In genomic region chr11:34602245-34602644, GRCh38 we compare ENCODE assay signal across 29 cellular contexts. TPM values are rescaled to one million over a fixed set of nuclear protein-coding genes. Genes with fewer than 3 reads are reported as not detected.
DNase-seq lines count a peak whose midpoint lies in the region; ATAC-seq and TF ChIP-seq lines count a peak whose summit lies in the region.
"Had no signal": no experiment of that assay in that cellular context is flagged by ENCODE, and none has a peak within 500 bp of the region (broad histone marks: within the 10 kb centered on the region; RNA-seq: fewer than 3 reads in every experiment).

No MANE protein-coding gene starts in this region.

- H2BK5ac ChIP-seq in IMR-90 (ENCODE audit: low read depth, low read length, poor library complexity, severe bottlenecking), result no peak overlapping the region

- peak overlapping the region; percentile 66 for H3K4ac ChIP-seq in IMR-90 (ENCODE audit: low read depth, low read length)

- H3K36me3 Mint-ChIP-seq in activated CD8-positive, alpha-beta T cell treated with anti-CD3 and anti-CD28 coated beads for 36 hours (ENCODE audit: low read depth), result no peaks in the 10 kb centered on the region
- H3K36me3 Mint-ChIP-seq: activated naive CD4-positive, alpha-beta T cell treated with anti-CD3 and anti-CD28 coated beads, Interleukin-2, amount 50 U/mL, for 24 hours; naive B cell had no signal

- no TSS peak for BruUV-seq in IMR-90 (replicated peaks; lab: Mats Ljungman, UMichigan)

- H2BK15ac ChIP-seq in IMR-90 (ENCODE audit: low read depth, low read length), result peak overlapping the region; percentile 54; the same call in 1 of the 3 replicates

- in situ Hi-C loops in IMR-90 (cut with MboI; ENCODE audit: low sequenced_read_pairs), result no loop called here

- no peak overlapping the region for H3K23ac ChIP-seq in IMR-90 (ENCODE audit: low read depth, low read length)

- H4K91ac ChIP-seq in IMR-90 (ENCODE audit: insufficient read depth, low read depth, low read length), result no peak overlapping the region

- H3K4me3 Mint-ChIP-seq in activated CD8-positive, alpha-beta T cell treated with anti-CD3 and anti-CD28 coated beads for 36 hours, result no peak overlapping the region
- H3K4me3 Mint-ChIP-seq: activated naive CD4-positive, alpha-beta T cell treated with anti-CD3 and anti-CD28 coated beads, Interleukin-2, amount 50 U/mL, for 24 hours; naive B cell; stimulated activated naive CD8-positive, alpha-beta T cell treated with anti-CD3 and anti-CD28 coated beads, Interleukin-15, amount 100 ng/mL, for 72 hours had no signal

- peaks cover 12% of the 10 kb centered on the region for H3K27me3 Mint-ChIP-seq in activated CD8-positive, alpha-beta T cell treated with anti-CD3 and anti-CD28 coated beads for 36 hours

- H2BK120ac ChIP-seq in IMR-90 (ENCODE audit: low read depth, low read length), result peak overlapping the region; percentile 79

- H4K20me1 ChIP-seq in IMR-90 (ENCODE audit: insufficient read depth, low read length), result no peaks in the 10 kb centered on the region

- no peak overlapping the region for H4K8ac ChIP-seq in IMR-90 (ENCODE audit: low read depth in 2 of 2, low read length in 2 of 2)

- dilution Hi-C loops in IMR-90 (cut with HindIII; ENCODE audit: low sequenced_read_pairs, unreplicated experiment), result no loop called here

- H2AK5ac ChIP-seq in IMR-90 (ENCODE audit: low read depth, low read length), result peak overlapping the region; percentile 71

- no peak overlapping the region for H3K27ac Mint-ChIP-seq in activated CD8-positive, alpha-beta T cell treated with anti-CD3 and anti-CD28 coated beads for 36 hours
- H3K27ac Mint-ChIP-seq: activated naive CD4-positive, alpha-beta T cell treated with anti-CD3 and anti-CD28 coated beads, Interleukin-2, amount 50 U/mL, for 24 hours; activated T-helper 2 cell treated with anti-CD3 and anti-CD28 coated beads, Interferon-gamma antibody, Interleukin-2, Interleukin-4, amounts not matched to agents 10 μg/mL and 5 μg/mL and 100 μg/mL, durations not matched to agents 14 hours and 24 hours and 36 hours; naive B cell; stimulated activated naive CD8-positive, alpha-beta T cell treated with anti-CD3 and anti-CD28 coated beads, Interleukin-15, amount 100 ng/mL, for 72 hours had no signal

- no peak for DNase-seq in IMR-90
- peak in 1 of 2 donors; percentile 50 for DNase-seq in foreskin keratinocyte
- peak; percentile 77 for DNase-seq in stomach
- DNase-seq in kidney glomerular epithelial cell (lab: John Stamatoyannopoulos, UW), result no peak
- no peak for DNase-seq in activated CD8-positive, alpha-beta T cell treated with anti-CD3 and anti-CD28 coated beads for 36 hours
- DNase-seq in NCI-H146 treated with DMSO at 0.1 percent for 48 hours (lab: John Stamatoyannopoulos, UW; ENCODE audit: unreplicated experiment), result no peak
- DNase-seq: activated CD4-positive, alpha-beta T cell treated with anti-CD3 and anti-CD28 coated beads for 48 hours; activated CD8-positive, alpha-beta memory T cell treated with anti-CD3 and anti-CD28 coated beads for 24 hours; activated T-cell treated with anti-CD3 and anti-CD28 coated beads for 4 hours; amniotic stem cell; DMS53; left ventricle myocardium inferior; mesendoderm; naive B cell; NCI-H1105 treated with DMSO at 0.1 percent for 48 hours; NCI-H2081 treated with DMSO at 0.1 percent for 48 hours; stimulated activated CD4-positive, alpha-beta T cell treated with anti-CD3 and anti-CD28 coated beads, Interleukin-12 subunit alpha, Interleukin-12 subunit beta, amount 100 ng/mL, for 4 hours; stimulated activated CD4-positive, alpha-beta T cell treated with anti-CD3 and anti-CD28 coated beads, Interleukin-2, amount 100 ng/mL, for 48 hours; stimulated activated naive CD8-positive, alpha-beta T cell treated with anti-CD3 and anti-CD28 coated beads, Interleukin-15, amount 100 ng/mL, for 72 hours; SW 1271 had no signal

- CTCF ChIA-PET in IMR-90 (lab: Yijun Ruan, JAX), result interaction anchor here (0.9 kb wide), 1 partner anchor 289 kb away, joined by 3 read pairs; no protein-coding TSS in a partner anchor
- CTCF ChIA-PET in activated CD8-positive, alpha-beta T cell treated with anti-CD3 and anti-CD28 coated beads for 36 hours (lab: Charles Lee), result no interaction called here

- no peaks in the 10 kb centered on the region for H3K27me3 ChIP-seq in IMR-90 (ENCODE audit: control insufficient read depth, insufficient read depth, low read length)
- H3K27me3 ChIP-seq in foreskin keratinocyte, result no peaks in the 10 kb centered on the region
- H3K27me3 ChIP-seq in stomach, result no peaks in the 10 kb centered on the region
- H3K27me3 ChIP-seq: vagina had no signal

- no peak overlapping the region for H3K14ac ChIP-seq in IMR-90 (replicated peaks; ENCODE audit: low read depth, low read length)

- 100% methylated on average over 2 of the region's 7 CpGs; no CpG with 5 or more reads in 1 of the 2 experiments for WGBS in IMR-90 (ENCODE audit: extremely low coverage in 2 of 2, insufficient read length in 1 of 2), 2 experiments
- 33 to 66% (median 49%) methylated on average over 7 of the region's 7 CpGs for WGBS in stomach, 5 donors

- H2BK20ac ChIP-seq in IMR-90 (ENCODE audit: low read depth, low read length), result peak overlapping the region; percentile 69; the same call in 1 of the 2 replicates

- peaks cover 0 to 3% of the 10 kb centered on the region in 2 experiments; a peak in 1 of 4 replicates for H3K79me1 ChIP-seq in IMR-90 (ENCODE audit: low read depth in 1 of 2, low read length in 2 of 2)

- H3K4me1 ChIP-seq in IMR-90 (ENCODE audit: control insufficient read depth, insufficient read depth, low read length), result peaks cover 18% of the 10 kb centered on the region
- peaks cover 37% of the 10 kb centered on the region for H3K4me1 ChIP-seq in foreskin keratinocyte
- H3K4me1 ChIP-seq in stomach, result peaks cover 42 to 64% (median 43%) of the 10 kb centered on the region in 4 donors
- H3K4me1 ChIP-seq: prostate gland had no signal

- no peak overlapping the region for H3K27ac ChIP-seq in IMR-90 (ENCODE audit: insufficient read depth, low read length)
- H3K27ac ChIP-seq in VCaP, result peak overlapping the region; percentile 92
- H3K27ac ChIP-seq in foreskin keratinocyte, result no peak overlapping the region
- peak overlapping the region; percentile 66 to 86 (median 82) for H3K27ac ChIP-seq in stomach
- H3K27ac ChIP-seq: left ventricle myocardium inferior, vagina had no signal

- POLR2A ChIA-PET in IMR-90 (lab: Charles Lee; ENCODE audit: unreplicated experiment), result no interaction called here
- POLR2A ChIA-PET in activated CD8-positive, alpha-beta T cell treated with anti-CD3 and anti-CD28 coated beads for 36 hours (lab: Charles Lee), result no interaction called here

- no peaks in the 10 kb centered on the region for H3K36me3 ChIP-seq in IMR-90 (ENCODE audit: control insufficient read depth, insufficient read depth, low read length)
- H3K36me3 ChIP-seq in stomach, result no peaks in the 10 kb centered on the region
- H3K36me3 ChIP-seq: left ventricle myocardium inferior, prostate gland, vagina had no signal

- H3K9me3 Mint-ChIP-seq in activated CD8-positive, alpha-beta T cell treated with anti-CD3 and anti-CD28 coated beads for 36 hours, result no peaks in the 10 kb centered on the region
- H3K9me3 Mint-ChIP-seq: activated naive CD4-positive, alpha-beta T cell treated with anti-CD3 and anti-CD28 coated beads, Interleukin-2, amount 50 U/mL, for 24 hours; activated T-helper 2 cell treated with anti-CD3 and anti-CD28 coated beads, Interferon-gamma antibody, Interleukin-2, Interleukin-4, amounts not matched to agents 10 μg/mL and 5 μg/mL and 100 μg/mL, durations not matched to agents 14 hours and 24 hours and 36 hours; naive B cell; stimulated activated naive CD8-positive, alpha-beta T cell treated with anti-CD3 and anti-CD28 coated beads, Interleukin-15, amount 100 ng/mL, for 72 hours had no signal

- no peak overlapping the region for H2AK9ac ChIP-seq in IMR-90 (replicated peaks; ENCODE audit: low read depth, low read length, poor library complexity)

- no peak overlapping the region for H4K5ac ChIP-seq in IMR-90 (ENCODE audit: low read depth, low read length)

- H3K4me2 ChIP-seq in IMR-90 (ENCODE audit: low read depth, low read length), result no peak overlapping the region

- peaks cover 16% of the 10 kb centered on the region for H3K9me1 ChIP-seq in IMR-90 (ENCODE audit: insufficient read depth, low read length)

- H3K56ac ChIP-seq in IMR-90 (ENCODE audit: extremely low read depth, insufficient read depth, low read length), result no peak overlapping the region

- no peak overlapping the region for H3K18ac ChIP-seq in IMR-90 (ENCODE audit: low read depth, low read length)

- H3K9me3 ChIP-seq in IMR-90 (ENCODE audit: control insufficient read depth, insufficient read depth, low read length) (no peaks in the 10 kb centered on the region), stomach (no peaks in the 10 kb centered on the region)
- H3K9me3 ChIP-seq: left ventricle myocardium inferior, prostate gland, vagina had no signal

- peaks cover 11% of the 10 kb centered on the region for H3K4me1 Mint-ChIP-seq in activated CD8-positive, alpha-beta T cell treated with anti-CD3 and anti-CD28 coated beads for 36 hours (ENCODE audit: low read depth)

- no peak overlapping the region for H3K4me3 ChIP-seq in IMR-90 (ENCODE audit: insufficient read depth, low read depth, low read length)
- H3K4me3 ChIP-seq in stomach, result no peak overlapping the region
- H3K4me3 ChIP-seq: left ventricle myocardium inferior, prostate gland, vagina had no signal

- H2AFZ ChIP-seq in IMR-90 (replicated peaks; ENCODE audit: low read length, poor library complexity), result no peak overlapping the region

- TF ChIP-seq EP300 in stomach (IDR thresholded peaks at IDR 0.05), result no peak

- TF ChIP-seq CTCF in IMR-90 (conservative IDR thresholded peaks at IDR 0.05; ENCODE audit: low read depth, low read length) (no peak), VCaP (conservative IDR thresholded peaks at IDR 0.05) (no peak), foreskin keratinocyte (conservative IDR thresholded peaks at IDR 0.05) (peak; percentile 50), stomach (IDR thresholded peaks at IDR 0.05) (no peak)
- no peak for TF ChIP-seq CTCF in activated CD8-positive, alpha-beta T cell treated with anti-CD3 and anti-CD28 coated beads for 36 hours (IDR thresholded peaks at IDR 0.05)

- no peak for TF ChIP-seq RAD21 in IMR-90 (IDR thresholded peaks at IDR 0.05; ENCODE audit: low read length)

- intact Hi-C loops in IMR-90 (cut with micrococcal nuclease), result no loop called here
- intact Hi-C loops in stomach (cut with DNase I; ENCODE audit: low total_unique reads), result no loop called here
- intact Hi-C loops in activated CD8-positive, alpha-beta T cell treated with anti-CD3 and anti-CD28 coated beads for 36 hours (cut with micrococcal nuclease), result no loop called here

- no peak for TF ChIP-seq POLR2A in IMR-90 (IDR thresholded peaks at IDR 0.05; ENCODE audit: low read depth, low read length)
- TF ChIP-seq POLR2A in stomach (IDR thresholded peaks at IDR 0.05), result no peak

- H3K9ac ChIP-seq in IMR-90 (ENCODE audit: low read depth, low read length), result no peak overlapping the region

- ATAC-seq in IMR-90 (ENCODE audit: low read depth), result no peak
- peak; percentile 6 for ATAC-seq in foreskin keratinocyte
- ATAC-seq in activated CD8-positive, alpha-beta T cell treated with anti-CD3 and anti-CD28 coated beads for 36 hours, result no peak
- ATAC-seq: sciatic nerve; stimulated activated naive CD8-positive, alpha-beta T cell treated with anti-CD3 and anti-CD28 coated beads, Interleukin-15, amount 100 ng/mL, for 72 hours had no signal

RNA-seq across cellular contexts. Expression of gene EHF, which starts 18.6 kb away (rescaled TPM):
- total RNA-seq in IMR-90 (2012; rRNA removed), result under 0.01 TPM in 1 of 2 replicates, not detected in the other
- not detected in 2 replicates for polyA plus RNA-seq in IMR-90 (2012; rRNA removed)
- polyA plus RNA-seq in IMR-90 (2012; cell fraction: cytosol; rRNA removed), result not detected in 2 replicates
- not detected in 2 replicates for polyA plus RNA-seq in IMR-90 (2012; cell fraction: nucleus; rRNA removed; ENCODE audit: low replicate concordance)
- total RNA-seq in foreskin keratinocyte, result 97.2 and 109 TPM in 2 replicates
- 9.0 and 11.2 TPM in 2 replicates for polyA plus RNA-seq in foreskin keratinocyte
- total RNA-seq in stomach, result 100 to 1,000 TPM in 3 of 5 donors, 10 to 100 TPM in 2; 36.2 to 142 (median 113) TPM
- polyA plus RNA-seq in stomach, result 10 to 100 TPM; 15.5 to 22.8 (median 19.4) TPM
- total RNA-seq in activated CD8-positive, alpha-beta T cell treated with anti-CD3 and anti-CD28 coated beads for 36 hours, result not detected
- total RNA-seq: activated T-helper 2 cell treated with anti-CD3 and anti-CD28 coated beads, Interferon-gamma antibody, Interleukin-2, Interleukin-4, amounts not matched to agents 10 μg/mL and 5 μg/mL and 100 μg/mL, durations not matched to agents 14 hours and 24 hours and 36 hours; chondrocyte; endothelial cell of umbilical vein had no signal
- polyA plus RNA-seq: BJ, endothelial cell of umbilical vein had no signal

Comparison
In these comparisons a context has a peak if more than half of its experiments do, and no peak if none do; other contexts are left out.
1. H3K27ac ChIP-seq: peak in VCaP (single experiment) and stomach (5 of 5); none in IMR-90 (single experiment) and foreskin keratinocyte (single experiment).
2. RNA of gene EHF, which starts 18.6 kb away (total RNA-seq): 36.2 to 142 TPM in stomach and 97.2 to 109 TPM in foreskin keratinocyte; under 0.01 TPM in IMR-90 and not detected in activated CD8-positive, alpha-beta T cell treated with anti-CD3 and anti-CD28 coated beads for 36 hours; every median in the first group is over 10 times any median in the second.